ENCODE assay signal across 9 cellular contexts in genomic region chr9:127975376-127976315, GRCh38. TPM values are rescaled to one million over a fixed set of nuclear protein-coding genes. Genes with fewer than 3 reads are reported as not detected.
A peak's percentile ranks its signal among the peaks of the same experiment; 100 is the strongest.
DNase-seq lines count a peak whose midpoint lies in the region; ATAC-seq and TF ChIP-seq lines count a peak whose summit lies in the region.
"Had no signal": no experiment of that assay in that cellular context is flagged by ENCODE, and none has a peak within 500 bp of the region (broad histone marks: within the 10 kb centered on the region; RNA-seq: fewer than 3 reads in every experiment).

No MANE protein-coding gene starts in this region.

- no peak overlapping the region for H2BK5ac ChIP-seq in neuronal stem cell (ENCODE audit: low read length)

- no peaks in the 10 kb centered on the region for H3K27me3 ChIP-seq in thoracic aorta (replicated peaks; ENCODE audit: insufficient read depth)
- H3K27me3 ChIP-seq in neuronal stem cell (ENCODE audit: control insufficient read depth in 3 of 3, insufficient read depth in 3 of 3, low read depth in 1 of 3, low read length in 3 of 3), result no peaks in the 10 kb centered on the region
- H3K27me3 ChIP-seq: brain microvascular endothelial cell had no signal

- WGBS in neuronal stem cell (ENCODE audit: extremely low coverage in 2 of 2, insufficient read length in 2 of 2, insufficient replicate concordance in 1 of 2), 2 donors, result no CpG with 5 or more reads among the region's 10 CpGs

- no peak overlapping the region for H3K23ac ChIP-seq in neuronal stem cell (ENCODE audit: low read depth, low read length, poor library complexity)

- ATAC-seq in memory B cell (ENCODE audit: low read depth) (no peak), thoracic aorta (ENCODE audit: insufficient number of reproducible peaks, low FRiP score, low read depth) (no peak), GM18861 (IDR thresholded peaks at IDR 0.05; ENCODE audit: unreplicated experiment) (no peak)

- no peak overlapping the region for H3K18ac ChIP-seq in neuronal stem cell (ENCODE audit: low read length)

- H3K4ac ChIP-seq in neuronal stem cell (ENCODE audit: low read length), result no peak overlapping the region

- H3K27ac ChIP-seq in thoracic aorta, result peak overlapping the region in 1 of 2 donors; percentile 30
- H3K27ac ChIP-seq in neuronal stem cell (replicated peaks; ENCODE audit: low read length), result no peak overlapping the region
- H3K27ac ChIP-seq: brain microvascular endothelial cell had no signal

- H2BK12ac ChIP-seq in neuronal stem cell (ENCODE audit: low read length), result no peak overlapping the region

- peak; percentile 61 for DNase-seq in activated effector memory CD4-positive, alpha-beta T cell treated with anti-CD3 and anti-CD28 coated beads, Interleukin-2, amount 50 U/mL, for 16 hours
- DNase-seq in activated effector memory CD4-positive, alpha-beta T cell treated with Interleukin-2 at 50 U/mL for 16 hours, result no peak
- DNase-seq in memory B cell (ENCODE audit: low spot score in 2 of 2) (no peak), thoracic aorta (ENCODE audit: low spot score) (no peak), neuronal stem cell (ENCODE audit: low spot score) (no peak), RKO (ENCODE audit: low spot score) (no peak)
- DNase-seq: brain microvascular endothelial cell had no signal

- H2BK15ac ChIP-seq in neuronal stem cell (ENCODE audit: low read length), result no peak overlapping the region

- H3K27me3 Mint-ChIP-seq in activated naive CD8-positive, alpha-beta T cell, result no peaks in the 10 kb centered on the region
- no peaks in the 10 kb centered on the region for H3K27me3 Mint-ChIP-seq in memory B cell

- H3K4me1 ChIP-seq in thoracic aorta (ENCODE audit: control insufficient read depth in 1 of 2, low read depth in 2 of 2), result peaks cover 71 to 91% of the 10 kb centered on the region in 2 donors
- H3K4me1 ChIP-seq in neuronal stem cell (ENCODE audit: control insufficient read depth in 2 of 2, insufficient read depth in 1 of 2, low read depth in 1 of 2, low read length in 2 of 2), result peaks cover 43 to 51% of the 10 kb centered on the region in 2 donors

- peak overlapping the region; percentile 96 for H3K4me3 Mint-ChIP-seq in activated naive CD8-positive, alpha-beta T cell
- H3K4me3 Mint-ChIP-seq in memory B cell, result peak overlapping the region; percentile 98

- peaks cover 24% of the 10 kb centered on the region for H3K79me1 ChIP-seq in neuronal stem cell (ENCODE audit: low read depth, low read length)

- H3K9ac ChIP-seq in neuronal stem cell (ENCODE audit: low read depth, low read length, poor library complexity), result no peak overlapping the region

- H3K36me3 Mint-ChIP-seq in activated naive CD8-positive, alpha-beta T cell, result no peaks in the 10 kb centered on the region
- peaks cover 7% of the 10 kb centered on the region for H3K36me3 Mint-ChIP-seq in memory B cell

- H3K4me3 ChIP-seq in thoracic aorta (peak overlapping the region; percentile 43), neuronal stem cell (ENCODE audit: low read length in 2 of 2) (no peak overlapping the region)

- no peaks in the 10 kb centered on the region for H3K36me3 ChIP-seq in thoracic aorta
- H3K36me3 ChIP-seq in neuronal stem cell (replicated peaks in 1 of 2; ENCODE audit: control insufficient read depth in 2 of 2, insufficient read depth in 2 of 2, low read length in 2 of 2), result peaks cover 0 to 9% of the 10 kb centered on the region in 2 donors
- H3K36me3 ChIP-seq: brain microvascular endothelial cell had no signal

- no peak overlapping the region for H4K91ac ChIP-seq in neuronal stem cell (ENCODE audit: low read depth, low read length, poor library complexity)

- no peak for TF ChIP-seq CTCF in thoracic aorta (IDR thresholded peaks at IDR 0.05)

- H3K27ac Mint-ChIP-seq in activated naive CD8-positive, alpha-beta T cell, result peak overlapping the region; percentile 99
- H3K27ac Mint-ChIP-seq in memory B cell, result peak overlapping the region; percentile 92

- no peak overlapping the region for H3K4me2 ChIP-seq in neuronal stem cell (ENCODE audit: insufficient read depth, low read length, poor library complexity, severe bottlenecking)

- H2BK120ac ChIP-seq in neuronal stem cell (ENCODE audit: low read depth, low read length), result no peak overlapping the region

- H3K9me3 Mint-ChIP-seq in activated naive CD8-positive, alpha-beta T cell (ENCODE audit: low read depth), result no peaks in the 10 kb centered on the region
- H3K9me3 Mint-ChIP-seq in memory B cell, result no peaks in the 10 kb centered on the region

- H3K14ac ChIP-seq in neuronal stem cell (ENCODE audit: low read length), result no peak overlapping the region

- H2AFZ ChIP-seq in neuronal stem cell (ENCODE audit: low read length), result no peak overlapping the region

- no peak overlapping the region for H2AK5ac ChIP-seq in neuronal stem cell (ENCODE audit: low read depth, low read length)

- H3K9me3 ChIP-seq in thoracic aorta, result no peaks in the 10 kb centered on the region
- no peaks in the 10 kb centered on the region for H3K9me3 ChIP-seq in neuronal stem cell (replicated peaks in 1 of 2; ENCODE audit: control insufficient read depth in 2 of 2, insufficient read depth in 1 of 2, low read depth in 1 of 2, low read length in 2 of 2)

- H4K8ac ChIP-seq in neuronal stem cell (ENCODE audit: low read depth, low read length), result no peak overlapping the region

- H3K4me1 Mint-ChIP-seq in activated naive CD8-positive, alpha-beta T cell (ENCODE audit: low read depth), result peaks cover 69% of the 10 kb centered on the region
- peaks cover 58% of the 10 kb centered on the region for H3K4me1 Mint-ChIP-seq in memory B cell

RNA-seq across cellular contexts. Expression of gene EEIG1, which starts 5.1 kb away (rescaled TPM):
- total RNA-seq in thoracic aorta, result 10 to 100 TPM; 20.4 to 26.5 TPM
- polyA plus RNA-seq in neuronal stem cell (2013, experiment 1 of 2), result 22.0 TPM
- polyA plus RNA-seq in neuronal stem cell (2013, experiment 2 of 2), result 22.8 TPM

RNA-seq across cellular contexts. Expression of gene DPM2, which starts 38.0 kb away (rescaled TPM):
- total RNA-seq in thoracic aorta, result 10 to 100 TPM; 18.8 to 26.0 TPM
- polyA plus RNA-seq in neuronal stem cell (2013, experiment 1 of 2), result 27.5 TPM
- 25.3 TPM for polyA plus RNA-seq in neuronal stem cell (2013, experiment 2 of 2)

RNA-seq across cellular contexts. Expression of gene PIP5KL1, which starts 45.1 kb away (rescaled TPM):
- 1 to 10 TPM; 6.0 to 8.8 TPM for total RNA-seq in thoracic aorta
- 2.4 TPM for polyA plus RNA-seq in neuronal stem cell (2013, experiment 1 of 2)
- 2.5 TPM for polyA plus RNA-seq in neuronal stem cell (2013, experiment 2 of 2)

RNA-seq across cellular contexts. Expression of gene ST6GALNAC4, which starts 58.8 kb away (rescaled TPM):
- 10 to 100 TPM; 45.0 to 61.2 TPM for total RNA-seq in thoracic aorta
- 11.3 TPM for polyA plus RNA-seq in neuronal stem cell (2013, experiment 1 of 2)
- 12.7 TPM for polyA plus RNA-seq in neuronal stem cell (2013, experiment 2 of 2)
